In genomic region chr10:102634696-102635095, GRCh38 we compare ENCODE assay signal across 14 cellular contexts. TPM values are rescaled to one million over a fixed set of nuclear protein-coding genes. Genes with fewer than 3 reads are reported as not detected.
DNase-seq lines count a peak whose midpoint lies in the region; ATAC-seq lines count a peak whose summit lies in the region.
"Had no signal": no experiment of that assay in that cellular context is flagged by ENCODE, and none has a peak within 500 bp of the region (broad histone marks: within the 10 kb centered on the region; RNA-seq: fewer than 3 reads in every experiment).

No MANE protein-coding gene starts in this region.

- peaks cover 18% of the 10 kb centered on the region for H3K4me1 ChIP-seq in right cardiac atrium (ENCODE audit: control insufficient read depth, insufficient read depth, low read length)

- no peak overlapping the region for H3K4me3 Mint-ChIP-seq in activated T-cell treated with anti-CD3 and anti-CD28 coated beads, Interleukin-2, amount 50 U/mL, for 24 hours
- no peak overlapping the region for H3K4me3 Mint-ChIP-seq in activated CD4-positive, alpha-beta memory T cell treated with anti-CD3 and anti-CD28 coated beads for 36 hours
- H3K4me3 Mint-ChIP-seq: GM23338 had no signal

- H3K9me3 ChIP-seq in right cardiac atrium (ENCODE audit: control insufficient read depth, low read length) = no peaks in the 10 kb centered on the region

- H3K36me3 Mint-ChIP-seq in activated T-cell treated with anti-CD3 and anti-CD28 coated beads, Interleukin-2, amount 50 U/mL, for 24 hours (ENCODE audit: low read depth) = peaks cover 8% of the 10 kb centered on the region
- no peaks in the 10 kb centered on the region for H3K36me3 Mint-ChIP-seq in activated CD4-positive, alpha-beta memory T cell treated with anti-CD3 and anti-CD28 coated beads for 36 hours

- intact Hi-C loops in activated CD4-positive, alpha-beta memory T cell treated with anti-CD3 and anti-CD28 coated beads for 36 hours (cut with micrococcal nuclease) = no loop called here
- intact Hi-C loops in right cardiac atrium (cut with DNase I) = no loop called here

- H3K27ac ChIP-seq in right cardiac atrium (ENCODE audit: low read length) (no peak overlapping the region), skin epidermis (peak overlapping the region in 12 of 21 experiments; percentile 1 to 88 (median 45))

- POLR2A ChIA-PET in activated CD4-positive, alpha-beta memory T cell treated with anti-CD3 and anti-CD28 coated beads for 36 hours (lab: Charles Lee) = no interaction called here

- peaks cover 50% of the 10 kb centered on the region for H3K4me1 Mint-ChIP-seq in activated T-cell treated with anti-CD3 and anti-CD28 coated beads, Interleukin-2, amount 50 U/mL, for 24 hours (ENCODE audit: low read depth)
- H3K4me1 Mint-ChIP-seq in activated CD4-positive, alpha-beta memory T cell treated with anti-CD3 and anti-CD28 coated beads for 36 hours (ENCODE audit: low read depth) = peaks cover 45% of the 10 kb centered on the region

- peak overlapping the region; percentile 87 for H3K27ac Mint-ChIP-seq in activated T-cell treated with anti-CD3 and anti-CD28 coated beads, Interleukin-2, amount 50 U/mL, for 24 hours
- H3K27ac Mint-ChIP-seq in activated CD4-positive, alpha-beta memory T cell treated with anti-CD3 and anti-CD28 coated beads for 36 hours = peak overlapping the region; percentile 30
- H3K27ac Mint-ChIP-seq: GM23338 had no signal

- ATAC-seq in right cardiac atrium (no peak), GM18907 (IDR thresholded peaks at IDR 0.05; ENCODE audit: unreplicated experiment) (no peak)
- ATAC-seq: GM23338 had no signal

- H3K4me3 ChIP-seq in right cardiac atrium (ENCODE audit: low read length) = no peak overlapping the region
- no peak overlapping the region for H3K4me3 ChIP-seq in skin epidermis
- H3K4me3 ChIP-seq: GM23338 had no signal

- no peaks in the 10 kb centered on the region for H3K9me3 Mint-ChIP-seq in activated T-cell treated with anti-CD3 and anti-CD28 coated beads, Interleukin-2, amount 50 U/mL, for 24 hours
- no peaks in the 10 kb centered on the region for H3K9me3 Mint-ChIP-seq in activated CD4-positive, alpha-beta memory T cell treated with anti-CD3 and anti-CD28 coated beads for 36 hours
- H3K9me3 Mint-ChIP-seq: activated T-cell treated with anti-CD3 and anti-CD28 coated beads, Interleukin-2, amount 50 U/mL, for 72 hours; central memory CD8-positive, alpha-beta T cell; GM23338 had no signal

- CTCF ChIA-PET in activated CD4-positive, alpha-beta memory T cell treated with anti-CD3 and anti-CD28 coated beads for 36 hours (lab: Charles Lee) = interaction anchor here (0.9 kb wide), 1 partner anchor 16 kb away, joined by 3 read pairs; no protein-coding TSS in a partner anchor

- H3K27me3 Mint-ChIP-seq in activated T-cell treated with anti-CD3 and anti-CD28 coated beads, Interleukin-2, amount 50 U/mL, for 24 hours = no peaks in the 10 kb centered on the region
- H3K27me3 Mint-ChIP-seq in activated CD4-positive, alpha-beta memory T cell treated with anti-CD3 and anti-CD28 coated beads for 36 hours = no peaks in the 10 kb centered on the region
- H3K27me3 Mint-ChIP-seq: central memory CD8-positive, alpha-beta T cell had no signal

- no peaks in the 10 kb centered on the region for H3K27me3 ChIP-seq in right cardiac atrium (ENCODE audit: control insufficient read depth, insufficient read depth)

- WGBS in right cardiac atrium = 77% methylated on average over 4 of the region's 4 CpGs

- no peak for DNase-seq in activated T-cell treated with anti-CD3 and anti-CD28 coated beads, Interleukin-2, amount 50 U/mL, for 24 hours
- DNase-seq in activated T-cell treated with anti-CD3 and anti-CD28 coated beads for 4 hours (no peak), right cardiac atrium (peak in 2 of 3 donors; percentile 25 to 28), T1000 (lab: John Stamatoyannopoulos, UW) (no peak), NAMALWA (ENCODE audit: low spot score) (no peak)
- DNase-seq in activated CD4-positive, alpha-beta memory T cell treated with anti-CD3 and anti-CD28 coated beads for 36 hours = no peak
- DNase-seq: ACHN; activated T-cell treated with anti-CD3 and anti-CD28 coated beads, Interleukin-2, amount 50 U/mL, for 72 hours; NCI-H1105; NCI-H510A treated with DMSO at 0.1 percent for 48 hours had no signal

RNA-seq across cellular contexts. Expression of gene TRIM8, which starts 9.6 kb away (rescaled TPM):
- total RNA-seq in activated CD4-positive, alpha-beta memory T cell treated with anti-CD3 and anti-CD28 coated beads for 36 hours = 10 to 100 TPM; 46.8 to 50.3 TPM
- total RNA-seq in right cardiac atrium = 100 to 1,000 TPM; 104 to 120 (median 109) TPM
- 71.4 TPM for polyA plus RNA-seq in right cardiac atrium

Comparison
In these comparisons a context has a peak if more than half of its experiments do, and no peak if none do; other contexts are left out.
1. DNase-seq: peak in right cardiac atrium (2 of 3); none in activated T-cell treated with anti-CD3 and anti-CD28 coated beads, Interleukin-2, amount 50 U/mL, for 24 hours (single experiment), activated T-cell treated with anti-CD3 and anti-CD28 coated beads for 4 hours (single experiment), activated CD4-positive, alpha-beta memory T cell treated with anti-CD3 and anti-CD28 coated beads for 36 hours (single experiment), T1000 (single experiment) and NAMALWA (single experiment).